9 cellular contexts compared by ENCODE assay signal in genomic region chr2:43075054-43075593, GRCh38.
DNase-seq lines count a peak whose midpoint lies in the region; ATAC-seq and TF ChIP-seq lines count a peak whose summit lies in the region.
"Had no signal": no experiment of that assay in that cellular context is flagged by ENCODE, and none has a peak within 500 bp of the region (broad histone marks: within the 10 kb centered on the region; RNA-seq: fewer than 3 reads in every experiment).

No MANE protein-coding gene starts in this region.

- no peaks in the 10 kb centered on the region for H3K4me1 Mint-ChIP-seq in natural killer cell

- no peak overlapping the region for H3K27ac Mint-ChIP-seq in natural killer cell

- peak; percentile 95 for DNase-seq in HS-5 (ENCODE audit: low read depth)
- DNase-seq in brain microvascular endothelial cell = peak; percentile 93
- peak; percentile 91 for DNase-seq in kidney glomerular epithelial cell (lab: John Stamatoyannopoulos, UW)
- peak; percentile 62 for DNase-seq in testis
- DNase-seq in natural killer cell = no peak
- DNase-seq in stimulated activated naive CD8-positive, alpha-beta T cell treated with anti-CD3 and anti-CD28 coated beads, Interleukin-15, Interleukin-2, amounts not matched to agents 100 U/mL and 50 U/mL, for 24 hours = no peak
- DNase-seq in GM20000 (ENCODE audit: low spot score) = no peak
- DNase-seq: stimulated activated CD4-positive, alpha-beta T cell treated with anti-CD3 and anti-CD28 coated beads, Interleukin-4, amount 100 ng/mL, for 4 hours had no signal

- H3K27me3 Mint-ChIP-seq in natural killer cell (ENCODE audit: low read depth in 2 of 2) = no peaks in the 10 kb centered on the region

- H3K4me3 Mint-ChIP-seq in natural killer cell = no peak overlapping the region

- H3K36me3 ChIP-seq in brain microvascular endothelial cell (replicated peaks) (no peaks in the 10 kb centered on the region), testis (ENCODE audit: low read depth, missing control alignments) (no peaks in the 10 kb centered on the region)

- 31 to 43% methylated on average over 4 of the region's 4 CpGs for WGBS in testis, 2 donors

- no peak for TF ChIP-seq POLR2A in testis (IDR thresholded peaks at IDR 0.05)

- H3K4me1 ChIP-seq in testis = peaks cover 40% of the 10 kb centered on the region

- intact Hi-C loops in testis (cut with DNase I; ENCODE audit: low total_unique reads) (no loop called here), natural killer cell (cut with micrococcal nuclease) (no loop called here)

- peak; percentile 20 for TF ChIP-seq CTCF in brain microvascular endothelial cell (IDR thresholded peaks at IDR 0.05; ENCODE audit: low read depth, low read length, missing control alignments)
- no peak for TF ChIP-seq CTCF in testis (IDR thresholded peaks at IDR 0.05)
- no peak for TF ChIP-seq CTCF in natural killer cell (IDR thresholded peaks at IDR 0.05)
- TF ChIP-seq CTCF in GM20000 (IDR thresholded peaks at IDR 0.05; ENCODE audit: extremely low read depth, missing control alignments) = no peak

- ATAC-seq in natural killer cell = no peak
- ATAC-seq in stimulated activated naive CD8-positive, alpha-beta T cell treated with anti-CD3 and anti-CD28 coated beads, Interleukin-15, Interleukin-2, amounts not matched to agents 100 U/mL and 50 U/mL, for 24 hours = no peak
- ATAC-seq in GM18519 (IDR thresholded peaks at IDR 0.05; ENCODE audit: low FRiP score, unreplicated experiment) = no peak

- H3K27ac ChIP-seq in brain microvascular endothelial cell (peak overlapping the region; percentile 81), testis (peak overlapping the region; percentile 11 to 81)

- H3K4me3 ChIP-seq in brain microvascular endothelial cell (ENCODE audit: low read depth, low read length) = no peak overlapping the region
- H3K4me3 ChIP-seq in testis = no peak overlapping the region

- in situ Hi-C loops in brain microvascular endothelial cell (cut with HindIII; ENCODE audit: low pct_ligation_motif_present, low sequenced_read_pairs) = no loop called here

- H3K36me3 Mint-ChIP-seq in natural killer cell = no peaks in the 10 kb centered on the region

- no peaks in the 10 kb centered on the region for H3K9me3 Mint-ChIP-seq in natural killer cell

- no peaks in the 10 kb centered on the region for H3K27me3 ChIP-seq in brain microvascular endothelial cell (replicated peaks)
- no peaks in the 10 kb centered on the region for H3K27me3 ChIP-seq in testis

- H3K9me3 ChIP-seq in testis = no peaks in the 10 kb centered on the region

Comparison
In these comparisons a context has a peak if more than half of its experiments do, and no peak if none do; other contexts are left out.
1. DNase-seq: peak in HS-5 (single experiment), brain microvascular endothelial cell (single experiment), kidney glomerular epithelial cell (single experiment) and testis (single experiment); none in natural killer cell (single experiment), stimulated activated naive CD8-positive, alpha-beta T cell treated with anti-CD3 and anti-CD28 coated beads, Interleukin-15, Interleukin-2, amounts not matched to agents 100 U/mL and 50 U/mL, for 24 hours (single experiment) and GM20000 (single experiment).